Comparison of ENCODE assay signal across 22 cellular contexts in the genomic region with DNA sequence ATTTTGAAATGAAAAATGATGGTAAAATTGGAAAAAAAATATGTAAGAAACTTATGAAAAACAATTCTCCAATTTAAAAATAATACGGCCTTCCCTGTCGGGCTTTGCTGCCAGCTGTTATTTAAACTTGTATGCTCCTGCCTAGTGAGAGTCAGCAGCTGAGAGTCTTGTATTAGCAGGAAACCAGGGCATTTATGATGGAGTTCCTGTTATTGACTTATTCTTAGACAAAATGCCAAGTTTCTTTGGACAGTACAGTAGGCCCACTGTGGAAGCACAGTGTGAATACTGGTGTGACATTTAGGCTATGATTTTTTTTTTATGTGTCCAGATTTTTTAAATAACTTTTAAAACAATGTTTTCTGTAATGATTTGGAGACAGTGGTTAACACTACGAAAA. TPM values are rescaled to one million over a fixed set of nuclear protein-coding genes. Genes with fewer than 3 reads are reported as not detected.
DNase-seq lines count a peak whose midpoint lies in the region; ATAC-seq, FAIRE-seq and TF ChIP-seq lines count a peak whose summit lies in the region.
"Had no signal": no experiment of that assay in that cellular context is flagged by ENCODE, and none has a peak within 500 bp of the region (broad histone marks: within the 10 kb centered on the region; RNA-seq: fewer than 3 reads in every experiment).

No MANE protein-coding gene starts in this region.

- FAIRE-seq in HepG2 (lab: Jason Lieb, UNC), result no peak
- FAIRE-seq: K562 had no signal

- in situ Hi-C loops in HepG2 (cut with HindIII; ENCODE audit: extremely low pct_ligation_motif_present, low pct_unique_long_range_greater_than_20kb), result loop anchor here (10.0 kb wide), 2 partner anchors 252 to 432 kb away; no protein-coding TSS in a partner anchor

- H2AFZ ChIP-seq in HepG2 (ENCODE audit: low read length), result no peak overlapping the region
- H2AFZ ChIP-seq: PC-9 had no signal

- H3K4me3 ChIP-seq in right lobe of liver, result no peak overlapping the region
- no peak overlapping the region for H3K4me3 ChIP-seq in HepG2 (replicated peaks in 1 of 3; ENCODE audit: insufficient read depth in 1 of 3, low read depth in 2 of 3, low read length in 3 of 3)
- no peak overlapping the region for H3K4me3 ChIP-seq in fibroblast of pulmonary artery (replicated peaks; ENCODE audit: low read depth, low read length)
- H3K4me3 ChIP-seq: K562, MG63, PC-9 had no signal

- no peak overlapping the region for H3K9ac ChIP-seq in HepG2 (ENCODE audit: insufficient read depth, low read depth, low read length)

- H3K4me2 ChIP-seq in HepG2 (ENCODE audit: low read depth, low read length), result no peak overlapping the region
- H3K4me2 ChIP-seq: PC-9 had no signal

- TF ChIP-seq CTCF in right lobe of liver (IDR thresholded peaks at IDR 0.05), result no peak
- TF ChIP-seq CTCF in HepG2 (CRISPR knock-in tag; IDR thresholded peaks at IDR 0.05), result no peak
- no peak for TF ChIP-seq CTCF in fibroblast of pulmonary artery (IDR thresholded peaks at IDR 0.05; ENCODE audit: low read length, missing control alignments)

- H3K27ac ChIP-seq in right lobe of liver (no peak overlapping the region), HepG2 (ENCODE audit: extremely low read length, insufficient read depth, low read length) (no peak overlapping the region)
- H3K27ac ChIP-seq: PC-9 had no signal

- CTCF ChIA-PET in HepG2 (lab: Yijun Ruan, JAX; ENCODE audit: low intra/inter-chr PET ratio, low total read pairs), result no interaction called here

- peaks cover 20% of the 10 kb centered on the region for H4K20me1 ChIP-seq in HepG2 (ENCODE audit: insufficient read depth, low read length)

- peak; percentile 48 to 79 (median 68) for ATAC-seq in right lobe of liver
- no peak for ATAC-seq in HepG2
- ATAC-seq: K562 had no signal

- H3K9me3 ChIP-seq in right lobe of liver (no peaks in the 10 kb centered on the region), HepG2 (ENCODE audit: low read length) (no peaks in the 10 kb centered on the region)
- H3K9me3 ChIP-seq: MG63 had no signal

- intact Hi-C loops in right lobe of liver (cut with DNase I) (loop anchor here in 1 of 2 donors (10.0 kb wide), 1 partner anchor 142 kb away; no protein-coding TSS in a partner anchor), HepG2 (cut with micrococcal nuclease; ENCODE audit: unreplicated experiment) (no loop called here)

- no peaks in the 10 kb centered on the region for H3K36me3 ChIP-seq in right lobe of liver
- H3K36me3 ChIP-seq in HepG2 (replicated peaks in 1 of 2; ENCODE audit: control insufficient read depth in 1 of 2, insufficient read depth in 2 of 2, low read length in 2 of 2), result peaks cover 0 to 12% of the 10 kb centered on the region in 2 experiments; a peak in 3 of 5 replicates
- H3K36me3 ChIP-seq: MG63 had no signal

- no peaks in the 10 kb centered on the region for H3K4me1 ChIP-seq in right lobe of liver
- peaks cover 16% of the 10 kb centered on the region; the same call in 1 of the 2 replicates for H3K4me1 ChIP-seq in HepG2 (ENCODE audit: insufficient read depth, low read length)

- POLR2A ChIA-PET in HepG2 (lab: Yijun Ruan, JAX), result no interaction called here

- no TSS peak for BruUV-seq in HepG2 (replicated peaks; lab: Mats Ljungman, UMichigan)

- peaks cover 85% of the 10 kb centered on the region for H3K79me2 ChIP-seq in HepG2 (ENCODE audit: insufficient read depth, low read length)

- no peak for TF ChIP-seq EP300 in HepG2 (IDR thresholded peaks at IDR 0.05; ENCODE audit: low read depth in 2 of 2, low read length in 2 of 2)
- TF ChIP-seq EP300 in HepG2 (CRISPR knock-in tag; IDR thresholded peaks at IDR 0.05; ENCODE audit: borderline replicate concordance), result no peak

- 53% methylated on average over 3 of the region's 3 CpGs for WGBS in right lobe of liver (ENCODE audit: insufficient coverage, low coverage, low lambda C conversion rate, missing lambda C conversion rate)
- 98% methylated on average over 3 of the region's 3 CpGs for WGBS in HepG2 (ENCODE audit: low lambda C conversion rate)

- no peaks in the 10 kb centered on the region for H3K27me3 ChIP-seq in right lobe of liver
- no peaks in the 10 kb centered on the region for H3K27me3 ChIP-seq in HepG2 (ENCODE audit: control insufficient read depth in 1 of 2, insufficient read depth in 2 of 2, low read length in 2 of 2)
- H3K27me3 ChIP-seq: MG63 had no signal

- TF ChIP-seq RAD21 in HepG2 (CRISPR knock-in tag; IDR thresholded peaks at IDR 0.05), result no peak

- no peak for DNase-seq in right lobe of liver
- DNase-seq in HepG2 (ENCODE audit: low spot score), result no peak
- peak; percentile 36 for DNase-seq in fibroblast of pulmonary artery (ENCODE audit: low read depth)
- DNase-seq in pons (ENCODE audit: low spot score), result peak; percentile 8
- DNase-seq in iPS-NIHi7 (ENCODE audit: extremely low spot score), result no peak
- no peak for DNase-seq in cortex of kidney (lab: John Stamatoyannopoulos, UW)
- no peak for DNase-seq in activated CD8-positive, alpha-beta memory T cell treated with anti-CD3 and anti-CD28 coated beads, Interleukin-2, amount 50 U/mL, for 4 hours
- DNase-seq: CD4-positive, CD25-positive, alpha-beta regulatory T cell; DMS 273 treated with DMSO at 0.1 percent for 48 hours; DMS79 treated with DMSO at 0.1 percent for 48 hours; H7; MG63; NCI-H1417; NCI-H1694 treated with DMSO at 0.1 percent for 48 hours; NCI-H2081 treated with DMSO at 0.1 percent for 48 hours; NCI-H2171 treated with DMSO at 0.1 percent for 48 hours; NCI-H446; NCI-H69; PC-9; RPMI8226; SIG-M5 had no signal

- TF ChIP-seq POLR2A in right lobe of liver (IDR thresholded peaks at IDR 0.05) (no peak), HepG2 (IDR thresholded peaks at IDR 0.05; ENCODE audit: insufficient read depth in 1 of 2, low read depth in 2 of 2, low read length in 2 of 2) (no peak)

TF ChIP-seq in HepG2, 621 proteins besides CTCF, POLR2A, EP300 and RAD21 (continues in another document):
- no peak for TF ChIP-seq ZNF382 (CRISPR knock-in tag; IDR thresholded peaks at IDR 0.05; ENCODE audit: borderline replicate concordance)
- TF ChIP-seq, protein P1, sequence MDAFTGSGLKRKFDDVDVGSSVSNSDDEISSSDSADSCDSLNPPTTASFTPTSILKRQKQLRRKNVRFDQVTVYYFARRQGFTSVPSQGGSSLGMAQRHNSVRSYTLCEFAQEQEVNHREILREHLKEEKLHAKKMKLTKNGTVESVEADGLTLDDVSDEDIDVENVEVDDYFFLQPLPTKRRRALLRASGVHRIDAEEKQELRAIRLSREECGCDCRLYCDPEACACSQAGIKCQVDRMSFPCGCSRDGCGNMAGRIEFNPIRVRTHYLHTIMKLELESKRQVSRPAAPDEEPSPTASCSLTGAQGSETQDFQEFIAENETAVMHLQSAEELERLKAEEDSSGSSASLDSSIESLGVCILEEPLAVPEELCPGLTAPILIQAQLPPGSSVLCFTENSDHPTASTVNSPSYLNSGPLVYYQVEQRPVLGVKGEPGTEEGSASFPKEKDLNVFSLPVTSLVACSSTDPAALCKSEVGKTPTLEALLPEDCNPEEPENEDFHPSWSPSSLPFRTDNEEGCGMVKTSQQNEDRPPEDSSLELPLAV (CRISPR knock-in tag; conservative IDR thresholded peaks at IDR 0.05; ENCODE audit: low read depth), result no peak
- TF ChIP-seq TBX2 (CRISPR knock-in tag; IDR thresholded peaks at IDR 0.05; ENCODE audit: borderline replicate concordance), result no peak
- TF ChIP-seq, protein P2, sequence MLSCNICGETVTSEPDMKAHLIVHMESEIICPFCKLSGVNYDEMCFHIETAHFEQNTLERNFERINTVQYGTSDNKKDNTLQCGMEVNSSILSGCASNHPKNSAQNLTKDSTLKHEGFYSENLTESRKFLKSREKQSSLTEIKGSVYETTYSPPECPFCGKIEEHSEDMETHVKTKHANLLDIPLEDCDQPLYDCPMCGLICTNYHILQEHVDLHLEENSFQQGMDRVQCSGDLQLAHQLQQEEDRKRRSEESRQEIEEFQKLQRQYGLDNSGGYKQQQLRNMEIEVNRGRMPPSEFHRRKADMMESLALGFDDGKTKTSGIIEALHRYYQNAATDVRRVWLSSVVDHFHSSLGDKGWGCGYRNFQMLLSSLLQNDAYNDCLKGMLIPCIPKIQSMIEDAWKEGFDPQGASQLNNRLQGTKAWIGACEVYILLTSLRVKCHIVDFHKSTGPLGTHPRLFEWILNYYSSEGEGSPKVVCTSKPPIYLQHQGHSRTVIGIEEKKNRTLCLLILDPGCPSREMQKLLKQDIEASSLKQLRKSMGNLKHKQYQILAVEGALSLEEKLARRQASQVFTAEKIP (CRISPR knock-in tag; IDR thresholded peaks at IDR 0.05; ENCODE audit: borderline replicate concordance), result no peak
- TF ChIP-seq SYNCRIP (IDR thresholded peaks at IDR 0.05; ENCODE audit: insufficient read depth, low read depth, low read length), result no peak
- TF ChIP-seq MEIS2 (CRISPR knock-in tag; IDR thresholded peaks at IDR 0.05), result no peak
- TF ChIP-seq SP4 (CRISPR knock-in tag; IDR thresholded peaks at IDR 0.05), result no peak
- no peak for TF ChIP-seq MAZ (IDR thresholded peaks at IDR 0.05; ENCODE audit: borderline replicate concordance, low read depth, low read length)
- no peak for TF ChIP-seq MAZ (CRISPR knock-in tag; IDR thresholded peaks at IDR 0.05; ENCODE audit: low read depth)
- TF ChIP-seq ZNF720 (CRISPR knock-in tag; IDR thresholded peaks at IDR 0.05), result no peak

RNA-seq across cellular contexts. Expression of a gene that starts 42.1 kb away (rescaled TPM):
- total RNA-seq in right lobe of liver (10 to 100 TPM; 15.9 to 34.4 (median 23.4) TPM), HepG2 (2016; rRNA removed; fragmentation: Illumina TruSeq; extraction: Trizol) (59.6 and 64.4 TPM in 2 replicates)
- total RNA-seq in HepG2 (2016; cell fraction: cytosol; rRNA removed; fragmentation: Illumina TruSeq; extraction: Trizol; ENCODE audit: low read depth), result 36.0 and 38.2 TPM in 2 replicates
- total RNA-seq in HepG2 (2016; cell fraction: insoluble cytoplasmic fraction; rRNA removed; fragmentation: Illumina TruSeq; extraction: Trizol), result 52.1 and 61.1 TPM in 2 replicates
- 27.5 and 31.6 TPM in 2 replicates for total RNA-seq in HepG2 (2016; cell fraction: membrane; rRNA removed; fragmentation: Illumina TruSeq; extraction: Trizol)
- 80.6 and 82.3 TPM in 2 replicates for total RNA-seq in HepG2 (2016; cell fraction: nucleus; rRNA removed; fragmentation: Illumina TruSeq; extraction: Trizol)
- polyA plus RNA-seq in HepG2 (2011; rRNA removed), result 105 and 112 TPM in 2 replicates
- polyA plus RNA-seq in HepG2 (2011; cell fraction: cytosol; rRNA removed), result 85.3 and 101 TPM in 2 replicates
- polyA plus RNA-seq in HepG2 (2011; cell fraction: nucleus; rRNA removed), result 48.6 and 57.8 TPM in 2 replicates
- 96.1 and 155 TPM in 2 replicates for polyA plus RNA-seq in HepG2 (2012)
- 36.7 and 40.8 TPM in 2 replicates for polyA plus RNA-seq in HepG2 (2016; cell fraction: cytosol; fragmentation: Illumina TruSeq; extraction: Trizol; ENCODE audit: low read depth)
- polyA plus RNA-seq in HepG2 (2016; cell fraction: insoluble cytoplasmic fraction; fragmentation: Illumina TruSeq; extraction: Trizol; ENCODE audit: low read depth), result 123 and 133 TPM in 2 replicates
- polyA plus RNA-seq in HepG2 (2016; cell fraction: membrane; fragmentation: Illumina TruSeq; extraction: Trizol; ENCODE audit: low read depth), result 46.7 and 49.6 TPM in 2 replicates
- 94.8 and 108 TPM in 2 replicates for polyA plus RNA-seq in HepG2 (2016; cell fraction: nucleus; fragmentation: Illumina TruSeq; extraction: Trizol; ENCODE audit: insufficient read depth, low read depth)
- 8.1 and 47.1 TPM in 2 replicates for polyA minus RNA-seq in HepG2 (2011; rRNA and poly(A)+ RNA removed; ENCODE audit: low replicate concordance)
- 72.4 and 77.0 TPM in 2 replicates for polyA minus RNA-seq in HepG2 (2011; cell fraction: cytosol; rRNA and poly(A)+ RNA removed)
- polyA minus RNA-seq in HepG2 (2011; cell fraction: nucleus; rRNA and poly(A)+ RNA removed), result 265 and 281 TPM in 2 replicates

Comparison
In these comparisons a context has a peak if more than half of its experiments do, and no peak if none do; other contexts are left out.
1. DNase-seq: peak in fibroblast of pulmonary artery (single experiment) and pons (single experiment); none in right lobe of liver (0 of 3), HepG2 (single experiment), iPS-NIHi7 (single experiment), cortex of kidney (single experiment) and activated CD8-positive, alpha-beta memory T cell treated with anti-CD3 and anti-CD28 coated beads, Interleukin-2, amount 50 U/mL, for 4 hours (single experiment).